1 cellular context compared by ENCODE assay signal in the genomic region with DNA sequence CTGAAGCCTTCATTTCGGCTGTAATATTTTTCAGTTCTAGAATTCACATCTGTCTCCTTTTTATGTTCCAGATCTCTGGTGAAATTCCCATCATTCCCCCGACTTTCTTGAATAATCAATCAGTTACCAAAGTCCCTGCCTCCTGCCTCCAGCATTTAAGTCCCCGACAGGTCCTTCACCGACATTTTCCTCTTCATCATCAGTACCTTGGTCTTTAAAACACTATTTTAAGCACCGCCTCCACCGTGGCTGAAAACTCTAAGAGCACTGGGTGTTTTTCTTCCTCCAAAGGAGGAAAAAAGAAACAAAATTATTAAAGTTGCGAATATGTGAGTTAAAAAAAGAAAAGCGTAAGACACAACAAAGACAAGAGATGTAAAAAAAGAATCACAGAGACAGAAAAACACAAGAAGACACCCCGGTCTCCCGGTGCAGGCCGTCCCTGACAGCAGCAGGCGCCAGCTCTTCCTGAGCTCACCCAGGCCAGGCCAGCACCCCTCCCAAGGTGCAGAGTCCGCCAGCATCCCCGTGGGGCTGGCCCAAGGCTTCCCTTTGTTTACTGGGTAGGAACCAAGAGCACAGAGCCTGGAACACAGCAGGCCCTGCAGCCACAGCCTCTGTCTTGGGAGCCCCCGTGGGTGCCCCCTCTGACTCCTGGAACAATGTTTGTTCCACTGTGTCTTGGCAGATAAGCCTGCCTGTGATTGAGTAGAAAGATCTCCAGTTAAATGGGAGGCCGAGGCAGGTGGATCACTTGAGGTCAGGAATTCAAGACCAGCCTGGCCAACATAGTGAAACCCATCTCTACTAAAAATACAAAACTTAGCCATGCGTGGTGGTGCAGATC.
TF ChIP-seq lines count a peak whose summit lies in the region.

No MANE protein-coding gene starts in this region.

TF ChIP-seq in HepG2, 621 proteins besides CTCF, POLR2A, EP300 and RAD21 (continues in another document):
- 0 out of 2 replicates have a peak, but pooled peaks have one; percentile 18 for TF ChIP-seq DR1 (CRISPR knock-in tag; IDR thresholded peaks at IDR 0.05)
- peak; percentile 64 for TF ChIP-seq ZGPAT (CRISPR knock-in tag; IDR thresholded peaks at IDR 0.05)
- TF ChIP-seq, protein P1, sequence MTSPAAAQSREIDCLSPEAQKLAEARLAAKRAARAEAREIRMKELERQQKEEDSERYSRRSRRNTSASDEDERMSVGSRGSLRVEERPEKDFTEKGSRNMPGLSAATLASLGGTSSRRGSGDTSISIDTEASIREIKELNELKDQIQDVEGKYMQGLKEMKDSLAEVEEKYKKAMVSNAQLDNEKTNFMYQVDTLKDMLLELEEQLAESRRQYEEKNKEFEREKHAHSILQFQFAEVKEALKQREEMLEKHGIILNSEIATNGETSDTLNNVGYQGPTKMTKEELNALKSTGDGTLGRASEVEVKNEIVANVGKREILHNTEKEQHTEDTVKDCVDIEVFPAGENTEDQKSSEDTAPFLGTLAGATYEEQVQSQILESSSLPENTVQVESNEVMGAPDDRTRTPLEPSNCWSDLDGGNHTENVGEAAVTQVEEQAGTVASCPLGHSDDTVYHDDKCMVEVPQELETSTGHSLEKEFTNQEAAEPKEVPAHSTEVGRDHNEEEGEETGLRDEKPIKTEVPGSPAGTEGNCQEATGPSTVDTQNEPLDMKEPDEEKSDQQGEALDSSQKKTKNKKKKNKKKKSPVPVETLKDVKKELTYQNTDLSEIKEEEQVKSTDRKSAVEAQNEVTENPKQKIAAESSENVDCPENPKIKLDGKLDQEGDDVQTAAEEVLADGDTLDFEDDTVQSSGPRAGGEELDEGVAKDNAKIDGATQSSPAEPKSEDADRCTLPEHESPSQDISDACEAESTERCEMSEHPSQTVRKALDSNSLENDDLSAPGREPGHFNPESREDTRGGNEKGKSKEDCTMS (CRISPR knock-in tag; conservative IDR thresholded peaks at IDR 0.05): no peak
- no peak for TF ChIP-seq EHMT2 (IDR thresholded peaks at IDR 0.05; ENCODE audit: borderline replicate concordance, low read depth, low read length)
- TF ChIP-seq ZNF432 (CRISPR knock-in tag; IDR thresholded peaks at IDR 0.05; ENCODE audit: borderline replicate concordance): no peak
- no peak for TF ChIP-seq SCMH1 (CRISPR knock-in tag; IDR thresholded peaks at IDR 0.05; ENCODE audit: borderline replicate concordance)
- 0 out of 2 replicates have a peak, but pooled peaks have one; percentile 41 for TF ChIP-seq MTA1 (CRISPR knock-in tag; IDR thresholded peaks at IDR 0.05; ENCODE audit: borderline replicate concordance)
- no peak for TF ChIP-seq ZNF597 (CRISPR knock-in tag; IDR thresholded peaks at IDR 0.05)
- TF ChIP-seq, protein P2, sequence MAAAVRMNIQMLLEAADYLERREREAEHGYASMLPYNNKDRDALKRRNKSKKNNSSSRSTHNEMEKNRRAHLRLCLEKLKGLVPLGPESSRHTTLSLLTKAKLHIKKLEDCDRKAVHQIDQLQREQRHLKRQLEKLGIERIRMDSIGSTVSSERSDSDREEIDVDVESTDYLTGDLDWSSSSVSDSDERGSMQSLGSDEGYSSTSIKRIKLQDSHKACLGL (CRISPR knock-in tag; IDR thresholded peaks at IDR 0.05): no peak
- TF ChIP-seq SALL1 (CRISPR knock-in tag; IDR thresholded peaks at IDR 0.05): peak; percentile 49
- no peak for TF ChIP-seq TBP (CRISPR knock-in tag; IDR thresholded peaks at IDR 0.05)
- TF ChIP-seq NFE2L1 (CRISPR knock-in tag; IDR thresholded peaks at IDR 0.05; ENCODE audit: borderline replicate concordance): no peak
- no peak for TF ChIP-seq ZNF263 (CRISPR knock-in tag; IDR thresholded peaks at IDR 0.05)
- TF ChIP-seq SALL2 (CRISPR knock-in tag; IDR thresholded peaks at IDR 0.05): no peak
- no peak for TF ChIP-seq ZNF44 (CRISPR knock-in tag; IDR thresholded peaks at IDR 0.05)
- TF ChIP-seq ZFY (CRISPR knock-in tag; IDR thresholded peaks at IDR 0.05): peak; percentile 74
- TF ChIP-seq, protein P3, sequence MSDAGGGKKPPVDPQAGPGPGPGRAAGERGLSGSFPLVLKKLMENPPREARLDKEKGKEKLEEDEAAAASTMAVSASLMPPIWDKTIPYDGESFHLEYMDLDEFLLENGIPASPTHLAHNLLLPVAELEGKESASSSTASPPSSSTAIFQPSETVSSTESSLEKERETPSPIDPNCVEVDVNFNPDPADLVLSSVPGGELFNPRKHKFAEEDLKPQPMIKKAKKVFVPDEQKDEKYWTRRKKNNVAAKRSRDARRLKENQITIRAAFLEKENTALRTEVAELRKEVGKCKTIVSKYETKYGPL (CRISPR knock-in tag; IDR thresholded peaks at IDR 0.05): no peak
- no peak for TF ChIP-seq NR2F1 (CRISPR knock-in tag; IDR thresholded peaks at IDR 0.05)
- no peak for TF ChIP-seq ZNF274 (CRISPR knock-in tag; IDR thresholded peaks at IDR 0.05)
- TF ChIP-seq, protein P4, sequence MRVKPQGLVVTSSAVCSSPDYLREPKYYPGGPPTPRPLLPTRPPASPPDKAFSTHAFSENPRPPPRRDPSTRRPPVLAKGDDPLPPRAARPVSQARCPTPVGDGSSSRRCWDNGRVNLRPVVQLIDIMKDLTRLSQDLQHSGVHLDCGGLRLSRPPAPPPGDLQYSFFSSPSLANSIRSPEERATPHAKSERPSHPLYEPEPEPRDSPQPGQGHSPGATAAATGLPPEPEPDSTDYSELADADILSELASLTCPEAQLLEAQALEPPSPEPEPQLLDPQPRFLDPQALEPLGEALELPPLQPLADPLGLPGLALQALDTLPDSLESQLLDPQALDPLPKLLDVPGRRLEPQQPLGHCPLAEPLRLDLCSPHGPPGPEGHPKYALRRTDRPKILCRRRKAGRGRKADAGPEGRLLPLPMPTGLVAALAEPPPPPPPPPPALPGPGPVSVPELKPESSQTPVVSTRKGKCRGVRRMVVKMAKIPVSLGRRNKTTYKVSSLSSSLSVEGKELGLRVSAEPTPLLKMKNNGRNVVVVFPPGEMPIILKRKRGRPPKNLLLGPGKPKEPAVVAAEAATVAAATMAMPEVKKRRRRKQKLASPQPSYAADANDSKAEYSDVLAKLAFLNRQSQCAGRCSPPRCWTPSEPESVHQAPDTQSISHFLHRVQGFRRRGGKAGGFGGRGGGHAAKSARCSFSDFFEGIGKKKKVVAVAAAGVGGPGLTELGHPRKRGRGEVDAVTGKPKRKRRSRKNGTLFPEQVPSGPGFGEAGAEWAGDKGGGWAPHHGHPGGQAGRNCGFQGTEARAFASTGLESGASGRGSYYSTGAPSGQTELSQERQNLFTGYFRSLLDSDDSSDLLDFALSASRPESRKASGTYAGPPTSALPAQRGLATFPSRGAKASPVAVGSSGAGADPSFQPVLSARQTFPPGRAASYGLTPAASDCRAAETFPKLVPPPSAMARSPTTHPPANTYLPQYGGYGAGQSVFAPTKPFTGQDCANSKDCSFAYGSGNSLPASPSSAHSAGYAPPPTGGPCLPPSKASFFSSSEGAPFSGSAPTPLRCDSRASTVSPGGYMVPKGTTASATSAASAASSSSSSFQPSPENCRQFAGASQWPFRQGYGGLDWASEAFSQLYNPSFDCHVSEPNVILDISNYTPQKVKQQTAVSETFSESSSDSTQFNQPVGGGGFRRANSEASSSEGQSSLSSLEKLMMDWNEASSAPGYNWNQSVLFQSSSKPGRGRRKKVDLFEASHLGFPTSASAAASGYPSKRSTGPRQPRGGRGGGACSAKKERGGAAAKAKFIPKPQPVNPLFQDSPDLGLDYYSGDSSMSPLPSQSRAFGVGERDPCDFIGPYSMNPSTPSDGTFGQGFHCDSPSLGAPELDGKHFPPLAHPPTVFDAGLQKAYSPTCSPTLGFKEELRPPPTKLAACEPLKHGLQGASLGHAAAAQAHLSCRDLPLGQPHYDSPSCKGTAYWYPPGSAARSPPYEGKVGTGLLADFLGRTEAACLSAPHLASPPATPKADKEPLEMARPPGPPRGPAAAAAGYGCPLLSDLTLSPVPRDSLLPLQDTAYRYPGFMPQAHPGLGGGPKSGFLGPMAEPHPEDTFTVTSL (CRISPR knock-in tag; IDR thresholded peaks at IDR 0.05; ENCODE audit: borderline replicate concordance): peak; percentile 32; the same call in 1 of the 2 replicates
- peak; percentile 83 for TF ChIP-seq ZNF264 (CRISPR knock-in tag; IDR thresholded peaks at IDR 0.05)
- TF ChIP-seq NCOA2 (CRISPR knock-in tag; IDR thresholded peaks at IDR 0.05): no peak
- TF ChIP-seq, protein P5, sequence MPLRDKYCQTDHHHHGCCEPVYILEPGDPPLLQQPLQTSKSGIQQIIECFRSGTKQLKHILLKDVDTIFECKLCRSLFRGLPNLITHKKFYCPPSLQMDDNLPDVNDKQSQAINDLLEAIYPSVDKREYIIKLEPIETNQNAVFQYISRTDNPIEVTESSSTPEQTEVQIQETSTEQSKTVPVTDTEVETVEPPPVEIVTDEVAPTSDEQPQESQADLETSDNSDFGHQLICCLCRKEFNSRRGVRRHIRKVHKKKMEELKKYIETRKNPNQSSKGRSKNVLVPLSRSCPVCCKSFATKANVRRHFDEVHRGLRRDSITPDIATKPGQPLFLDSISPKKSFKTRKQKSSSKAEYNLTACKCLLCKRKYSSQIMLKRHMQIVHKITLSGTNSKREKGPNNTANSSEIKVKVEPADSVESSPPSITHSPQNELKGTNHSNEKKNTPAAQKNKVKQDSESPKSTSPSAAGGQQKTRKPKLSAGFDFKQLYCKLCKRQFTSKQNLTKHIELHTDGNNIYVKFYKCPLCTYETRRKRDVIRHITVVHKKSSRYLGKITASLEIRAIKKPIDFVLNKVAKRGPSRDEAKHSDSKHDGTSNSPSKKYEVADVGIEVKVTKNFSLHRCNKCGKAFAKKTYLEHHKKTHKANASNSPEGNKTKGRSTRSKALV (CRISPR knock-in tag; IDR thresholded peaks at IDR 0.05): 0 out of 2 replicates have a peak, but pooled peaks have one; percentile 30
- no peak for TF ChIP-seq HNRNPLL (IDR thresholded peaks at IDR 0.05; ENCODE audit: low read depth, low read length, poor library complexity, severe bottlenecking)
- TF ChIP-seq, protein P6, sequence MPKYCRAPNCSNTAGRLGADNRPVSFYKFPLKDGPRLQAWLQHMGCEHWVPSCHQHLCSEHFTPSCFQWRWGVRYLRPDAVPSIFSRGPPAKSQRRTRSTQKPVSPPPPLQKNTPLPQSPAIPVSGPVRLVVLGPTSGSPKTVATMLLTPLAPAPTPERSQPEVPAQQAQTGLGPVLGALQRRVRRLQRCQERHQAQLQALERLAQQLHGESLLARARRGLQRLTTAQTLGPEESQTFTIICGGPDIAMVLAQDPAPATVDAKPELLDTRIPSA (CRISPR knock-in tag; IDR thresholded peaks at IDR 0.05; ENCODE audit: borderline replicate concordance): no peak
- TF ChIP-seq ZNF788 (CRISPR knock-in tag; IDR thresholded peaks at IDR 0.05; ENCODE audit: borderline replicate concordance): peak; percentile 56; the same call in 1 of the 2 replicates
- 0 out of 2 replicates have a peak, but pooled peaks have one; percentile 6 for TF ChIP-seq ZNF629 (CRISPR knock-in tag; conservative IDR thresholded peaks at IDR 0.05)
- TF ChIP-seq CBX5 (CRISPR knock-in tag; IDR thresholded peaks at IDR 0.05; ENCODE audit: borderline replicate concordance): no peak
- TF ChIP-seq CENPX (CRISPR knock-in tag; IDR thresholded peaks at IDR 0.05): no peak
- TF ChIP-seq UBTF (CRISPR knock-in tag; IDR thresholded peaks at IDR 0.05): peak; percentile 52; the same call in 1 of the 2 replicates
- TF ChIP-seq ZNF790 (CRISPR knock-in tag; IDR thresholded peaks at IDR 0.05; ENCODE audit: borderline replicate concordance): no peak
- TF ChIP-seq KLF11 (CRISPR knock-in tag; IDR thresholded peaks at IDR 0.05): no peak
- no peak for TF ChIP-seq ZBTB42 (CRISPR knock-in tag; IDR thresholded peaks at IDR 0.05)
- TF ChIP-seq, protein P7, sequence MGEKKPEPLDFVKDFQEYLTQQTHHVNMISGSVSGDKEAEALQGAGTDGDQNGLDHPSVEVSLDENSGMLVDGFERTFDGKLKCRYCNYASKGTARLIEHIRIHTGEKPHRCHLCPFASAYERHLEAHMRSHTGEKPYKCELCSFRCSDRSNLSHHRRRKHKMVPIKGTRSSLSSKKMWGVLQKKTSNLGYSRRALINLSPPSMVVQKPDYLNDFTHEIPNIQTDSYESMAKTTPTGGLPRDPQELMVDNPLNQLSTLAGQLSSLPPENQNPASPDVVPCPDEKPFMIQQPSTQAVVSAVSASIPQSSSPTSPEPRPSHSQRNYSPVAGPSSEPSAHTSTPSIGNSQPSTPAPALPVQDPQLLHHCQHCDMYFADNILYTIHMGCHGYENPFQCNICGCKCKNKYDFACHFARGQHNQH (CRISPR knock-in tag; IDR thresholded peaks at IDR 0.05): 0 out of 2 replicates have a peak, but pooled peaks have one; percentile 21
- TF ChIP-seq ZNF850 (CRISPR knock-in tag; conservative IDR thresholded peaks at IDR 0.05): no peak
